ENCODE assay signal across 8 cellular contexts in genomic region chr12:99619389-99620158, GRCh38. TPM values are rescaled to one million over a fixed set of nuclear protein-coding genes. Genes with fewer than 3 reads are reported as not detected.
DNase-seq lines count a peak whose midpoint lies in the region; ATAC-seq lines count a peak whose summit lies in the region.

No MANE protein-coding gene starts in this region.

- H3K9me3 Mint-ChIP-seq in activated CD8-positive, alpha-beta memory T cell treated with anti-CD3 and anti-CD28 coated beads, Interleukin-2, amount 10 ng/mL, durations not matched to agents 7 days and 5 days (ENCODE audit: low read depth), result no peaks in the 10 kb centered on the region

- peak; percentile 42 for DNase-seq in activated CD8-positive, alpha-beta memory T cell treated with anti-CD3 and anti-CD28 coated beads, Interleukin-2, amount 10 ng/mL, durations not matched to agents 7 days and 5 days
- no peak for DNase-seq in activated CD8-positive, alpha-beta memory T cell treated with anti-CD3 and anti-CD28 coated beads, Interleukin-2, amount 50 U/mL, for 4 hours
- peak; percentile 4 for DNase-seq in HS-5 (ENCODE audit: low read depth)
- peak; percentile 42 for DNase-seq in adipocyte (ENCODE audit: low read depth)
- peak; percentile 19 for DNase-seq in mucosa of gallbladder (ENCODE audit: low spot score)
- no peak for DNase-seq in AG08396 (ENCODE audit: low spot score)
- DNase-seq in C1 segment of cervical spinal cord (lab: John Stamatoyannopoulos, UW), result no peak

- H3K4me1 ChIP-seq in adipocyte (ENCODE audit: control insufficient read depth, insufficient read depth, low read length), result no peaks in the 10 kb centered on the region

- no peaks in the 10 kb centered on the region for H3K27me3 ChIP-seq in adipocyte (replicated peaks; ENCODE audit: control insufficient read depth, insufficient read depth, low read length)

- H3K27ac Mint-ChIP-seq in activated CD8-positive, alpha-beta memory T cell treated with anti-CD3 and anti-CD28 coated beads, Interleukin-2, amount 10 ng/mL, durations not matched to agents 7 days and 5 days, result no peak overlapping the region

- no peaks in the 10 kb centered on the region for H3K36me3 ChIP-seq in adipocyte (ENCODE audit: control insufficient read depth, insufficient read depth, low read length, severe bottlenecking)

- no peaks in the 10 kb centered on the region for H3K4me1 Mint-ChIP-seq in activated CD8-positive, alpha-beta memory T cell treated with anti-CD3 and anti-CD28 coated beads, Interleukin-2, amount 10 ng/mL, durations not matched to agents 7 days and 5 days

- no peak overlapping the region for H3K9ac ChIP-seq in adipocyte (ENCODE audit: low read length)

- CTCF ChIA-PET in activated CD8-positive, alpha-beta memory T cell treated with anti-CD3 and anti-CD28 coated beads, Interleukin-2, amount 10 ng/mL, durations not matched to agents 7 days and 5 days (lab: Charles Lee), result interaction anchor here (1.1 kb wide), 1 partner anchor 40 kb away, joined by 3 read pairs; no protein-coding TSS in a partner anchor

- no peaks in the 10 kb centered on the region for H3K27me3 Mint-ChIP-seq in activated CD8-positive, alpha-beta memory T cell treated with anti-CD3 and anti-CD28 coated beads, Interleukin-2, amount 10 ng/mL, durations not matched to agents 7 days and 5 days

- H3K36me3 Mint-ChIP-seq in activated CD8-positive, alpha-beta memory T cell treated with anti-CD3 and anti-CD28 coated beads, Interleukin-2, amount 10 ng/mL, durations not matched to agents 7 days and 5 days, result no peaks in the 10 kb centered on the region

- peak; percentile 63 for ATAC-seq in activated CD8-positive, alpha-beta memory T cell treated with anti-CD3 and anti-CD28 coated beads, Interleukin-2, amount 10 ng/mL, durations not matched to agents 7 days and 5 days
- ATAC-seq in GM21723 (IDR thresholded peaks at IDR 0.05; ENCODE audit: unreplicated experiment), result peak; percentile 99

- peaks cover 5% of the 10 kb centered on the region for H3K9me3 ChIP-seq in adipocyte (ENCODE audit: control insufficient read depth, low read length)

- no peak overlapping the region for H3K4me3 Mint-ChIP-seq in activated CD8-positive, alpha-beta memory T cell treated with anti-CD3 and anti-CD28 coated beads, Interleukin-2, amount 10 ng/mL, durations not matched to agents 7 days and 5 days

- H3K4me3 ChIP-seq in adipocyte (ENCODE audit: low read length), result no peak overlapping the region

RNA-seq across cellular contexts. Expression of gene GARIN6, which starts 28.0 kb away (rescaled TPM):
- total RNA-seq in activated CD8-positive, alpha-beta memory T cell treated with anti-CD3 and anti-CD28 coated beads, Interleukin-2, amount 10 ng/mL, durations not matched to agents 7 days and 5 days, result not detected
- total RNA-seq in mucosa of gallbladder, result not detected

Comparison
In these comparisons a context has a peak if more than half of its experiments do, and no peak if none do; other contexts are left out.
1. DNase-seq: peak in activated CD8-positive, alpha-beta memory T cell treated with anti-CD3 and anti-CD28 coated beads, Interleukin-2, amount 10 ng/mL, durations not matched to agents 7 days and 5 days (single experiment), HS-5 (single experiment), adipocyte (single experiment) and mucosa of gallbladder (single experiment); none in activated CD8-positive, alpha-beta memory T cell treated with anti-CD3 and anti-CD28 coated beads, Interleukin-2, amount 50 U/mL, for 4 hours (single experiment), AG08396 (single experiment) and C1 segment of cervical spinal cord (0 of 14).